Comparison of ENCODE assay signal across 20 cellular contexts in genomic region chr7:134329614-134330316, GRCh38. TPM values are rescaled to one million over a fixed set of nuclear protein-coding genes. Genes with fewer than 3 reads are reported as not detected.
A peak's percentile ranks its signal among the peaks of the same experiment; 100 is the strongest.
DNase-seq lines count a peak whose midpoint lies in the region; ATAC-seq and TF ChIP-seq lines count a peak whose summit lies in the region.
"Had no signal": no experiment of that assay in that cellular context is flagged by ENCODE, and none has a peak within 500 bp of the region (broad histone marks: within the 10 kb centered on the region; RNA-seq: fewer than 3 reads in every experiment).

No MANE protein-coding gene starts in this region.

- no peak overlapping the region for H3K4me2 ChIP-seq in trophoblast cell (ENCODE audit: low read length)
- H3K4me2 ChIP-seq: KMS-11 had no signal

- H4K12ac ChIP-seq in trophoblast cell (ENCODE audit: low read depth, low read length), result no peak overlapping the region

- H3K18ac ChIP-seq in trophoblast cell (ENCODE audit: low read length), result no peak overlapping the region

- H3K4me1 Mint-ChIP-seq in nephron progenitor cell, result peaks cover 29% of the 10 kb centered on the region

- H3K79me2 ChIP-seq in trophoblast cell (ENCODE audit: control insufficient read depth, insufficient read depth, low read length, poor library complexity), result no peaks in the 10 kb centered on the region

- peaks cover under 1% of the 10 kb centered on the region for H3K9me3 Mint-ChIP-seq in nephron progenitor cell

- no peaks in the 10 kb centered on the region for H3K36me3 Mint-ChIP-seq in nephron progenitor cell (ENCODE audit: low read depth)

- TF ChIP-seq CTCF in nephron progenitor cell (IDR thresholded peaks at IDR 0.05), result no peak

- H3K4me1 ChIP-seq in trophoblast cell (ENCODE audit: control insufficient read depth in 1 of 2, insufficient read depth in 2 of 2, low read length in 2 of 2), result no peaks in the 10 kb centered on the region
- H3K4me1 ChIP-seq: SJCRH30 had no signal

- H2BK5ac ChIP-seq in trophoblast cell (ENCODE audit: low read depth, low read length, poor library complexity), result no peak overlapping the region

- H4K91ac ChIP-seq in trophoblast cell (ENCODE audit: low read depth, low read length), result no peak overlapping the region

- H3K36me3 ChIP-seq in trophoblast cell (ENCODE audit: control insufficient read depth in 1 of 2, insufficient read depth in 2 of 2, low read length in 2 of 2), result no peaks in the 10 kb centered on the region
- H3K36me3 ChIP-seq: BE2C, SJCRH30 had no signal

- no peak overlapping the region for H2BK12ac ChIP-seq in trophoblast cell (ENCODE audit: low read length)

- H4K8ac ChIP-seq in trophoblast cell (ENCODE audit: low read depth, low read length), result no peak overlapping the region

- no peak overlapping the region for H3K9ac ChIP-seq in trophoblast cell (ENCODE audit: low read length)
- H3K9ac ChIP-seq: KMS-11 had no signal

- H3K4ac ChIP-seq in trophoblast cell (ENCODE audit: low read depth, low read length), result no peak overlapping the region

- ATAC-seq in left colon, result peak; percentile 68
- ATAC-seq in HG03354 (IDR thresholded peaks at IDR 0.05; ENCODE audit: poor library complexity, severe bottlenecking, unreplicated experiment), result no peak
- ATAC-seq: HCT116, Panc1 had no signal

- peak; percentile 65 for DNase-seq in DMS 273 treated with DMSO at 0.1 percent for 48 hours (lab: John Stamatoyannopoulos, UW)
- DNase-seq in NCI-H69 (lab: John Stamatoyannopoulos, UW), result peak; percentile 64
- DNase-seq in left colon, result no peak
- DNase-seq in nephron progenitor cell, result no peak
- no peak for DNase-seq in trophoblast cell
- no peak for DNase-seq in MV-4-11 (lab: John Stamatoyannopoulos, UW)
- DNase-seq: BE2C, DND-41, GOT3, IMR-90, NCI-H1105, NCI-H1694, NCI-H2081, NCI-H2171, NCI-H446 had no signal

- no peaks in the 10 kb centered on the region for H3K79me1 ChIP-seq in trophoblast cell (ENCODE audit: low read length)

- no peak overlapping the region for H2BK120ac ChIP-seq in trophoblast cell (ENCODE audit: insufficient read depth, low read length, poor library complexity)

- peak overlapping the region; percentile 14 for H3K4me3 Mint-ChIP-seq in nephron progenitor cell

- H3K14ac ChIP-seq in trophoblast cell (ENCODE audit: low read length), result no peak overlapping the region

- H3K23ac ChIP-seq in trophoblast cell (ENCODE audit: low read length), result no peak overlapping the region

- WGBS in trophoblast cell (ENCODE audit: extremely low coverage, insufficient coverage, insufficient read length), result no CpG with 5 or more reads among the region's 3 CpGs

- H3K27me3 ChIP-seq in trophoblast cell (ENCODE audit: insufficient read depth, low read length), result no peaks in the 10 kb centered on the region
- H3K27me3 ChIP-seq: BE2C, SJCRH30 had no signal

- H3K4me3 ChIP-seq in trophoblast cell (ENCODE audit: low read depth, low read length), result no peak overlapping the region
- H3K4me3 ChIP-seq: SJCRH30 had no signal

- H2AFZ ChIP-seq in trophoblast cell (ENCODE audit: insufficient read depth, low read length, poor library complexity), result no peak overlapping the region

- H2AK5ac ChIP-seq in trophoblast cell (ENCODE audit: low read length), result no peak overlapping the region

- peak overlapping the region; percentile 44 for H3K27ac Mint-ChIP-seq in nephron progenitor cell

- H3K27ac ChIP-seq in trophoblast cell (ENCODE audit: low read depth, low read length), result no peak overlapping the region
- H3K27ac ChIP-seq: KMS-11, SJCRH30 had no signal

- intact Hi-C loops in left colon (cut with DNase I, micrococcal nuclease), result no loop called here

- H3K9me3 ChIP-seq in trophoblast cell (ENCODE audit: insufficient read depth, low read depth, low read length), result no peaks in the 10 kb centered on the region
- H3K9me3 ChIP-seq: BE2C, SJCRH30 had no signal

- peaks cover 18% of the 10 kb centered on the region for H3K27me3 Mint-ChIP-seq in nephron progenitor cell (ENCODE audit: low read depth, poor library complexity)

RNA-seq across cellular contexts. Expression of gene SLC35B4, which starts 13.0 kb away (rescaled TPM):
- total RNA-seq in left colon, result 1 to 10 TPM; 6.5 to 8.8 TPM
- 23.3 and 24.1 TPM in 2 replicates for polyA plus RNA-seq in trophoblast cell (2013)

Comparison
In these comparisons a context has a peak if more than half of its experiments do, and no peak if none do; other contexts are left out.
1. DNase-seq: peak in DMS 273 treated with DMSO at 0.1 percent for 48 hours (single experiment) and NCI-H69 (single experiment); none in left colon (0 of 2), nephron progenitor cell (single experiment), trophoblast cell (0 of 2) and MV-4-11 (single experiment).